8 cellular contexts compared by ENCODE assay signal in the genomic region with DNA sequence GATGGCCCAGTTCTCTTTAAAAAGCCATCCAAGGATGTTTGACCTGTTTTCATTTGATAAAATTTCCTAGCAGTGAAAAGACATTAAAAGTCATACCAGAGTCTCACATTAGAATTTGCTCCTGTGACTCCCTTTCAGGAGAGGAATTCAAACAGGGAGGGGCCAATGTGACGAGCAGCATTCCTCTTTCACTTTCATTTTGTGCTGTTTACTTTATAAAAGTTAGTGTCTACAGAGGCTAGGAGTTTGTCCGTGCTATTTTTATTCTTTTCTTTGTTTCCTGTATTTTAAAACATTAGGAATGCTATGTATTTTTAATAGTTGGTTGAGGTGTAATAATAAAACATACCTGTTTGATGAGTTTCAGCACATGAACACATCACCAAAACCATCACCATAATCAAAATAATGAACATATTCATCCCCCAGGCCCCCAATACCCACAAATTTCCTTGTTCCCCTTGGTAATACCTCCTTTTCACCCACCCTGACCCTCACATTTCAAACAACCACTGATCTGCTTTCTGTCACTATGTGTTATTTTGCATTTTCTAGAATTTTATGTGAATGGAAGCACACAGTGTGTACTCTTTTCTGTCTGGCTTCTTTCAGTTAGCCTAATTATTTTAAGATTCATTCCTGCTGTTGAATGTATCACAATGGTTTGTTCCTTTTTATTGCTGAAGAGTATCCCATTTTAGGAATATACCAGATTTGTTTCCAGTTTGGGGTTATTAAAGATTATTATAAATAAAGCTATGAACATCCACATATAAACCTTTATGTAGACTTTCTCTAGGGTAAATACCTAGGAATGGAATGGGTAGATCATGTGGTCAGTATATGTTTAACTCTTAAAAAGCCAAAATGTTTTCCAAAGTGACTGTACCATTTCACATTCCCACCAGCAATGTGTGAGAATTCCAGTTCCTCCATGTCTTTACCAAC.
DNase-seq lines count a peak whose midpoint lies in the region; ATAC-seq, FAIRE-seq and TF ChIP-seq lines count a peak whose summit lies in the region.

No MANE protein-coding gene starts in this region.

- H2AFZ ChIP-seq in OCI-LY3 (ENCODE audit: low read depth, low read length) (peak overlapping the region; percentile 98), K562 (ENCODE audit: low read depth, low read length) (peak overlapping the region; percentile 94)

- POLR2A ChIA-PET in AG04450 (lab: Yijun Ruan, JAX) (no interaction called here), K562 (lab: Yijun Ruan, JAX) (interaction anchor here (1.1 kb wide), 1 partner anchor 262 kb away, joined by 3 read pairs; no protein-coding TSS in a partner anchor)

- TF ChIP-seq CTCF in AG04450 (IDR thresholded peaks at IDR 0.05; ENCODE audit: low read depth, low read length), result no peak
- no peak for TF ChIP-seq CTCF in OCI-LY3 (IDR thresholded peaks at IDR 0.05; ENCODE audit: low read depth, low read length)
- TF ChIP-seq CTCF in K562 (IDR thresholded peaks at IDR 0.05 in 2 of 3, conservative IDR thresholded peaks at IDR 0.05 in 1 of 3; ENCODE audit: insufficient read depth in 2 of 3, low read depth in 1 of 3, low read length in 3 of 3), result no peak
- no peak for TF ChIP-seq CTCF in thoracic aorta (IDR thresholded peaks at IDR 0.05)

- H3K9ac ChIP-seq in OCI-LY3 (ENCODE audit: low read length) (peak overlapping the region; percentile 2; the same call in 1 of the 2 replicates), K562 (ENCODE audit: insufficient read depth in 1 of 2, low read depth in 2 of 2, low read length in 2 of 2) (peak overlapping the region in 1 of 2 experiments; percentile 40; a peak in 2 of 4 replicates)

- DNase-seq in AG04450 (ENCODE audit: low read depth, low spot score) (no peak), K562 (ENCODE audit: extremely low read depth in 1 of 4, low spot score in 3 of 4) (peak in 2 of 4 experiments; percentile 72 to 76), left kidney (ENCODE audit: low read depth, low spot score) (peak; percentile 55), thoracic aorta (ENCODE audit: low spot score) (no peak), NCI-H2171 treated with DMSO at 0.1 percent for 48 hours (lab: John Stamatoyannopoulos, UW) (no peak), T-helper 9 cell (no peak)

- TF ChIP-seq POLR2A in K562 (conservative IDR thresholded peaks at IDR 0.05), result no peak

- intact Hi-C loops in K562 (cut with micrococcal nuclease), result no loop called here

- 0% methylated on average over 2 of the region's 2 CpGs for WGBS in K562 (ENCODE audit: insufficient coverage, low coverage, missing lambda C conversion rate)

- peak; percentile 85 for FAIRE-seq in K562 (lab: Jason Lieb, UNC)

- CTCF ChIA-PET in AG04450 (lab: Charles Lee) (interaction anchor here (0.9 to 3.7 kb wide), 5 partner anchors 19 to 202 kb away, joined by 3 to 25 read pairs (median 6); no protein-coding TSS in a partner anchor), K562 (lab: Yijun Ruan, JAX; ENCODE audit: low intra/inter-chr PET ratio) (no interaction called here)

- in situ Hi-C loops in K562 (cut with MboI), result no loop called here

- no peaks in the 10 kb centered on the region for H3K9me3 ChIP-seq in AG04450 (ENCODE audit: control insufficient read depth, insufficient read depth, low read length)
- H3K9me3 ChIP-seq in OCI-LY3 (ENCODE audit: insufficient read depth, low read length), result no peaks in the 10 kb centered on the region
- no peaks in the 10 kb centered on the region for H3K9me3 ChIP-seq in K562 (replicated peaks; ENCODE audit: control insufficient read depth, insufficient read depth, low read depth, low read length)
- H3K9me3 ChIP-seq in thoracic aorta, result no peaks in the 10 kb centered on the region

- H3K9me1 ChIP-seq in K562 (ENCODE audit: control insufficient read depth, insufficient read depth, low read length), result no peaks in the 10 kb centered on the region

- H3K4me2 ChIP-seq in OCI-LY3 (ENCODE audit: low read length) (peak overlapping the region; percentile 86), K562 (ENCODE audit: insufficient read depth, low read length) (peak overlapping the region; percentile 73)

- peaks cover 5% of the 10 kb centered on the region for H3K4me1 ChIP-seq in OCI-LY3 (ENCODE audit: low read length)
- peaks cover 10 to 24% of the 10 kb centered on the region in 2 experiments for H3K4me1 ChIP-seq in K562 (replicated peaks in 1 of 2; ENCODE audit: control insufficient read depth in 2 of 2, insufficient read depth in 2 of 2, low read length in 2 of 2)
- peaks cover 5 to 8% of the 10 kb centered on the region in 2 donors for H3K4me1 ChIP-seq in thoracic aorta (ENCODE audit: control insufficient read depth in 1 of 2, low read depth in 2 of 2)

- H3K79me2 ChIP-seq in OCI-LY3 (ENCODE audit: low read length) (no peaks in the 10 kb centered on the region), K562 (ENCODE audit: control insufficient read depth, insufficient read depth, low read length) (no peaks in the 10 kb centered on the region)

- no TSS peak for BruUV-seq in K562 (replicated peaks; lab: Mats Ljungman, UMichigan)

- no peaks in the 10 kb centered on the region for H3K27me3 ChIP-seq in AG04450 (ENCODE audit: control insufficient read depth, insufficient read depth, low read length)
- H3K27me3 ChIP-seq in OCI-LY3 (ENCODE audit: low read depth, low read length), result no peaks in the 10 kb centered on the region
- no peaks in the 10 kb centered on the region for H3K27me3 ChIP-seq in K562 (ENCODE audit: control insufficient read depth in 2 of 2, insufficient read depth in 2 of 2, low read length in 2 of 2)
- H3K27me3 ChIP-seq in thoracic aorta (replicated peaks; ENCODE audit: insufficient read depth), result no peaks in the 10 kb centered on the region

- ATAC-seq in GM18868 (IDR thresholded peaks at IDR 0.05; ENCODE audit: unreplicated experiment) (peak; percentile 69), K562 (peak; percentile 82), thoracic aorta (ENCODE audit: insufficient number of reproducible peaks, low FRiP score, low read depth) (no peak)

- no peaks in the 10 kb centered on the region for H3K36me3 ChIP-seq in OCI-LY3 (replicated peaks; ENCODE audit: low read depth, low read length)
- H3K36me3 ChIP-seq in K562 (ENCODE audit: control insufficient read depth, insufficient read depth, low read length), result no peaks in the 10 kb centered on the region
- no peaks in the 10 kb centered on the region for H3K36me3 ChIP-seq in thoracic aorta

- TF ChIP-seq EP300 in K562 (IDR thresholded peaks at IDR 0.05; ENCODE audit: low read length), result no peak

- H3K27ac ChIP-seq in AG04450 (ENCODE audit: low read depth, low read length), result no peak overlapping the region
- H3K27ac ChIP-seq in OCI-LY3 (ENCODE audit: low read length), result no peak overlapping the region
- peak overlapping the region; percentile 34 for H3K27ac ChIP-seq in K562 (ENCODE audit: extremely low read depth, low read depth, low read length)
- H3K27ac ChIP-seq in thoracic aorta, result peak overlapping the region; percentile 30 to 65

- H3K4me3 ChIP-seq in AG04450 (ENCODE audit: low read depth, low read length), result peak overlapping the region; percentile 12; the same call in 1 of the 2 replicates
- H3K4me3 ChIP-seq in OCI-LY3 (ENCODE audit: low read length), result peak overlapping the region; percentile 70
- peak overlapping the region; percentile 7; the same call in 1 of the 2 replicates for H3K4me3 ChIP-seq in K562
- peak overlapping the region; percentile 67 for H3K4me3 ChIP-seq in thoracic aorta

- H4K20me1 ChIP-seq in OCI-LY3 (ENCODE audit: insufficient read depth, low read length), result no peaks in the 10 kb centered on the region
- H4K20me1 ChIP-seq in K562 (replicated peaks; ENCODE audit: control insufficient read depth, insufficient read depth, low read length), result no peaks in the 10 kb centered on the region

- no peak for TF ChIP-seq RAD21 in K562 (CRISPR knock-in tag; conservative IDR thresholded peaks at IDR 0.05 in 1 of 2, IDR thresholded peaks at IDR 0.05 in 1 of 2)

TF ChIP-seq in K562, 482 proteins besides CTCF, POLR2A, EP300 and RAD21 (continues in another document):
- no peak for TF ChIP-seq ZNF764 (CRISPR knock-in tag; IDR thresholded peaks at IDR 0.05; ENCODE audit: low read depth)
- peak in 1 of 2 experiments; percentile 54; a peak in 1 of 4 replicates for TF ChIP-seq TEAD1 (CRISPR knock-in tag; IDR thresholded peaks at IDR 0.05)
- TF ChIP-seq, protein P1, sequence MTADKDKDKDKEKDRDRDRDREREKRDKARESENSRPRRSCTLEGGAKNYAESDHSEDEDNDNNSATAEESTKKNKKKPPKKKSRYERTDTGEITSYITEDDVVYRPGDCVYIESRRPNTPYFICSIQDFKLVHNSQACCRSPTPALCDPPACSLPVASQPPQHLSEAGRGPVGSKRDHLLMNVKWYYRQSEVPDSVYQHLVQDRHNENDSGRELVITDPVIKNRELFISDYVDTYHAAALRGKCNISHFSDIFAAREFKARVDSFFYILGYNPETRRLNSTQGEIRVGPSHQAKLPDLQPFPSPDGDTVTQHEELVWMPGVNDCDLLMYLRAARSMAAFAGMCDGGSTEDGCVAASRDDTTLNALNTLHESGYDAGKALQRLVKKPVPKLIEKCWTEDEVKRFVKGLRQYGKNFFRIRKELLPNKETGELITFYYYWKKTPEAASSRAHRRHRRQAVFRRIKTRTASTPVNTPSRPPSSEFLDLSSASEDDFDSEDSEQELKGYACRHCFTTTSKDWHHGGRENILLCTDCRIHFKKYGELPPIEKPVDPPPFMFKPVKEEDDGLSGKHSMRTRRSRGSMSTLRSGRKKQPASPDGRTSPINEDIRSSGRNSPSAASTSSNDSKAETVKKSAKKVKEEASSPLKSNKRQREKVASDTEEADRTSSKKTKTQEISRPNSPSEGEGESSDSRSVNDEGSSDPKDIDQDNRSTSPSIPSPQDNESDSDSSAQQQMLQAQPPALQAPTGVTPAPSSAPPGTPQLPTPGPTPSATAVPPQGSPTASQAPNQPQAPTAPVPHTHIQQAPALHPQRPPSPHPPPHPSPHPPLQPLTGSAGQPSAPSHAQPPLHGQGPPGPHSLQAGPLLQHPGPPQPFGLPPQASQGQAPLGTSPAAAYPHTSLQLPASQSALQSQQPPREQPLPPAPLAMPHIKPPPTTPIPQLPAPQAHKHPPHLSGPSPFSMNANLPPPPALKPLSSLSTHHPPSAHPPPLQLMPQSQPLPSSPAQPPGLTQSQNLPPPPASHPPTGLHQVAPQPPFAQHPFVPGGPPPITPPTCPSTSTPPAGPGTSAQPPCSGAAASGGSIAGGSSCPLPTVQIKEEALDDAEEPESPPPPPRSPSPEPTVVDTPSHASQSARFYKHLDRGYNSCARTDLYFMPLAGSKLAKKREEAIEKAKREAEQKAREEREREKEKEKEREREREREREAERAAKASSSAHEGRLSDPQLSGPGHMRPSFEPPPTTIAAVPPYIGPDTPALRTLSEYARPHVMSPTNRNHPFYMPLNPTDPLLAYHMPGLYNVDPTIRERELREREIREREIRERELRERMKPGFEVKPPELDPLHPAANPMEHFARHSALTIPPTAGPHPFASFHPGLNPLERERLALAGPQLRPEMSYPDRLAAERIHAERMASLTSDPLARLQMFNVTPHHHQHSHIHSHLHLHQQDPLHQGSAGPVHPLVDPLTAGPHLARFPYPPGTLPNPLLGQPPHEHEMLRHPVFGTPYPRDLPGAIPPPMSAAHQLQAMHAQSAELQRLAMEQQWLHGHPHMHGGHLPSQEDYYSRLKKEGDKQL (CRISPR knock-in tag; IDR thresholded peaks at IDR 0.05; ENCODE audit: borderline replicate concordance), result no peak
- peak in 1 of 2 experiments; percentile 65; a peak in 2 of 4 replicates for TF ChIP-seq MAZ (CRISPR knock-in tag; conservative IDR thresholded peaks at IDR 0.05 in 1 of 2, IDR thresholded peaks at IDR 0.05 in 1 of 2)

Comparison
In these comparisons a context has a peak if more than half of its experiments do, and no peak if none do; other contexts are left out.
1. H3K27ac ChIP-seq: peak in K562 (single experiment) and thoracic aorta (2 of 2); none in AG04450 (single experiment) and OCI-LY3 (single experiment).
2. H3K4me3 ChIP-seq: peak in every context shown above with its lines; median percentile 70 in OCI-LY3; 67 in thoracic aorta; 12 in AG04450; 7 in K562.